Comparison of ENCODE assay signal across 8 cellular contexts in genomic region chr2:163182764-163183354, GRCh38.
DNase-seq lines count a peak whose midpoint lies in the region; ATAC-seq, FAIRE-seq and TF ChIP-seq lines count a peak whose summit lies in the region.

No MANE protein-coding gene starts in this region.

- POLR2A ChIA-PET in GM12878 (lab: Charles Lee), result no interaction called here
- POLR2A ChIA-PET in CD4-positive, alpha-beta memory T cell (lab: Charles Lee; ENCODE audit: partially characterized antibody), result no interaction called here

- RAD21 ChIA-PET in GM12878 (lab: Charles Lee; ENCODE audit: unreplicated experiment), result interaction anchor here (0.7 to 2.8 kb wide), 7 partner anchors 11 to 1993 kb away, joined by 3 to 12 read pairs (median 4); no protein-coding TSS in a partner anchor

- no peaks in the 10 kb centered on the region for H3K36me3 Mint-ChIP-seq in nephron progenitor cell (ENCODE audit: low read depth)
- H3K36me3 Mint-ChIP-seq in CD4-positive, alpha-beta memory T cell, result no peaks in the 10 kb centered on the region

- no peaks in the 10 kb centered on the region for H3K27me3 ChIP-seq in KMS-11 (ENCODE audit: insufficient read depth, low read depth)
- no peaks in the 10 kb centered on the region for H3K27me3 ChIP-seq in GM12878 (replicated peaks in 1 of 2; ENCODE audit: control insufficient read depth in 2 of 2, insufficient read depth in 2 of 2, low read length in 1 of 2)
- no peaks in the 10 kb centered on the region for H3K27me3 ChIP-seq in CD4-positive, alpha-beta memory T cell (ENCODE audit: insufficient read depth, low read length)

- intact Hi-C loops in GM12878 (cut with micrococcal nuclease; ENCODE audit: unreplicated experiment), result loop anchor here (10.0 kb wide), 1 partner anchor 402 kb away; no protein-coding TSS in a partner anchor
- intact Hi-C loops in CD4-positive, alpha-beta memory T cell (cut with micrococcal nuclease), result no loop called here

- peak; percentile 88 for FAIRE-seq in GM12878 (lab: Jason Lieb, UNC)

- H3K4me1 Mint-ChIP-seq in nephron progenitor cell, result no peaks in the 10 kb centered on the region
- no peaks in the 10 kb centered on the region for H3K4me1 Mint-ChIP-seq in CD4-positive, alpha-beta memory T cell

- no peak overlapping the region for H3K4me2 ChIP-seq in KMS-11
- H3K4me2 ChIP-seq in GM12878 (ENCODE audit: control insufficient read depth, insufficient read depth), result no peak overlapping the region

- no peak overlapping the region for H3K27ac Mint-ChIP-seq in nephron progenitor cell
- H3K27ac Mint-ChIP-seq in CD4-positive, alpha-beta memory T cell, result no peak overlapping the region

- no peak for TF ChIP-seq POLR2A in GM12878 (IDR thresholded peaks at IDR 0.05; ENCODE audit: low read depth, low read length)

- in situ Hi-C loops in GM12878 (cut with MboI), result loop anchor here (10.0 kb wide), 1 partner anchor 872 kb away; no protein-coding TSS in a partner anchor

- no peak for TF ChIP-seq EP300 in GM12878 (IDR thresholded peaks at IDR 0.05; ENCODE audit: borderline replicate concordance in 1 of 2, control insufficient read depth in 1 of 2, low read depth in 2 of 2, low read length in 2 of 2)

- WGBS in GM12878 (ENCODE audit: insufficient coverage, insufficient replicate concordance, low lambda C conversion rate, missing lambda C conversion rate), result 36% methylated on average over 2 of the region's 2 CpGs

- H3K9me3 Mint-ChIP-seq in nephron progenitor cell, result no peaks in the 10 kb centered on the region
- peaks cover 0 to 2% (median 0%) of the 10 kb centered on the region in 8 donors for H3K9me3 Mint-ChIP-seq in CD4-positive, alpha-beta memory T cell

- H3K4me1 ChIP-seq in KMS-11 (ENCODE audit: low read depth, poor library complexity, severe bottlenecking) (no peaks in the 10 kb centered on the region), GM12878 (ENCODE audit: control insufficient read depth, insufficient read depth, low read length) (no peaks in the 10 kb centered on the region)
- no peaks in the 10 kb centered on the region for H3K4me1 ChIP-seq in CD4-positive, alpha-beta memory T cell (ENCODE audit: insufficient read depth, low read length)

- H4K20me1 ChIP-seq in KMS-11 (ENCODE audit: insufficient read depth) (no peaks in the 10 kb centered on the region), GM12878 (ENCODE audit: control insufficient read depth, insufficient read depth) (no peaks in the 10 kb centered on the region)

- H3K4me3 ChIP-seq in KMS-11 (IDR thresholded peaks at IDR 0.05; ENCODE audit: insufficient read depth, low read depth, low read length) (no peak overlapping the region), GM12878 (no peak overlapping the region)
- H3K4me3 ChIP-seq in CD4-positive, alpha-beta memory T cell (ENCODE audit: low read length in 2 of 2), result no peak overlapping the region

- TF ChIP-seq CTCF in AG09319 (IDR thresholded peaks at IDR 0.05; ENCODE audit: low read depth, low read length) (peak; percentile 58), KMS-11 (conservative IDR thresholded peaks at IDR 0.05; ENCODE audit: low read depth, low read length) (peak; percentile 61), GM12878 (IDR thresholded peaks at IDR 0.05 in 2 of 3, conservative IDR thresholded peaks at IDR 0.05 in 1 of 3; ENCODE audit: control insufficient read depth in 2 of 3, extremely low read depth in 1 of 3, insufficient read depth in 1 of 3, low read depth in 3 of 3, low read length in 3 of 3) (peak; percentile 36 to 55 (median 45); a peak in 4 of 6 replicates), nephron progenitor cell (IDR thresholded peaks at IDR 0.05) (peak; percentile 67)

- no peak for DNase-seq in AG09319 (ENCODE audit: extremely low read depth, low read depth)
- no peak for DNase-seq in GM12878 (ENCODE audit: low read depth, low spot score)
- DNase-seq in nephron progenitor cell, result no peak
- no peak for DNase-seq in CD4-positive, alpha-beta memory T cell
- no peak for DNase-seq in GM19238 (ENCODE audit: insufficient read length, low spot score)

- CTCF ChIA-PET in GM12878 (lab: Yijun Ruan, JAX), result interaction anchor here (0.6 to 5.2 kb wide), 23 partner anchors 7 to 1357 kb away, joined by 3 to 62 read pairs (median 6); no protein-coding TSS in a partner anchor
- CTCF ChIA-PET in CD4-positive, alpha-beta memory T cell (lab: Charles Lee; ENCODE audit: partially characterized antibody), result no interaction called here

- H3K9me3 ChIP-seq in GM12878 (replicated peaks; ENCODE audit: control insufficient read depth, insufficient read depth, low read length), result no peaks in the 10 kb centered on the region
- H3K9me3 ChIP-seq in CD4-positive, alpha-beta memory T cell (ENCODE audit: control insufficient read depth in 1 of 2, low read length in 2 of 2), result no peaks in the 10 kb centered on the region

- H3K27ac ChIP-seq in KMS-11 (no peak overlapping the region), GM12878 (ENCODE audit: control insufficient read depth, insufficient read depth) (no peak overlapping the region)
- H3K27ac ChIP-seq in CD4-positive, alpha-beta memory T cell (ENCODE audit: low read depth, low read length), result no peak overlapping the region

- H3K9ac ChIP-seq in KMS-11 (no peak overlapping the region), GM12878 (ENCODE audit: control insufficient read depth, insufficient read depth, low read length) (no peak overlapping the region)

- no peaks in the 10 kb centered on the region for H3K36me3 ChIP-seq in KMS-11 (ENCODE audit: insufficient read depth)
- no peaks in the 10 kb centered on the region for H3K36me3 ChIP-seq in GM12878 (ENCODE audit: control insufficient read depth in 2 of 2, insufficient read depth in 2 of 2, low read length in 1 of 2)
- H3K36me3 ChIP-seq in CD4-positive, alpha-beta memory T cell (ENCODE audit: insufficient read depth, low read length), result no peaks in the 10 kb centered on the region

- BruUV-seq in GM12878 (replicated peaks; lab: Mats Ljungman, UMichigan), result no TSS peak

- H2AFZ ChIP-seq in KMS-11 (ENCODE audit: low read depth), result no peak overlapping the region
- H2AFZ ChIP-seq in GM12878 (ENCODE audit: control insufficient read depth, low read depth, low read length), result no peak overlapping the region

- H3K4me3 Mint-ChIP-seq in nephron progenitor cell, result no peak overlapping the region
- H3K4me3 Mint-ChIP-seq in CD4-positive, alpha-beta memory T cell, result no peak overlapping the region

- H3K79me2 ChIP-seq in KMS-11 (ENCODE audit: insufficient read depth, low read depth), result no peaks in the 10 kb centered on the region
- H3K79me2 ChIP-seq in GM12878 (ENCODE audit: control insufficient read depth, insufficient read depth, low read length), result no peaks in the 10 kb centered on the region

- peak; percentile 37 for TF ChIP-seq RAD21 in GM12878 (IDR thresholded peaks at IDR 0.05; ENCODE audit: insufficient read depth, low read depth, low read length)

- H3K27me3 Mint-ChIP-seq in nephron progenitor cell (ENCODE audit: low read depth, poor library complexity), result peaks cover 7% of the 10 kb centered on the region
- H3K27me3 Mint-ChIP-seq in CD4-positive, alpha-beta memory T cell, result no peaks in the 10 kb centered on the region

- SMC1A ChIA-PET in GM12878 (lab: Charles Lee; ENCODE audit: uncharacterized antibody, unreplicated experiment), result interaction anchor here (0.6 to 3.0 kb wide), 10 partner anchors 8 to 1836 kb away, joined by 3 to 22 read pairs (median 4); no protein-coding TSS in a partner anchor

- ATAC-seq in GM19035 (IDR thresholded peaks at IDR 0.05; ENCODE audit: unreplicated experiment) (peak; percentile 67), GM12878 (peak; percentile 51; the same call in 2 of the 3 replicates), GM21786 (IDR thresholded peaks at IDR 0.05; ENCODE audit: unreplicated experiment) (no peak)

TF ChIP-seq in GM12878, 131 proteins besides CTCF, POLR2A, EP300 and RAD21:
- TF ChIP-seq SMC3 (IDR thresholded peaks at IDR 0.05; ENCODE audit: borderline replicate concordance, low read length) (peak; percentile 40; the same call in 1 of the 2 replicates), ATF7 (IDR thresholded peaks at IDR 0.05; ENCODE audit: low read depth) (no peak), SREBF2 (IDR thresholded peaks at IDR 0.05; ENCODE audit: low read length) (no peak), YBX1 (IDR thresholded peaks at IDR 0.05) (no peak)
